25 cellular contexts compared by ENCODE assay signal in the genomic region with DNA sequence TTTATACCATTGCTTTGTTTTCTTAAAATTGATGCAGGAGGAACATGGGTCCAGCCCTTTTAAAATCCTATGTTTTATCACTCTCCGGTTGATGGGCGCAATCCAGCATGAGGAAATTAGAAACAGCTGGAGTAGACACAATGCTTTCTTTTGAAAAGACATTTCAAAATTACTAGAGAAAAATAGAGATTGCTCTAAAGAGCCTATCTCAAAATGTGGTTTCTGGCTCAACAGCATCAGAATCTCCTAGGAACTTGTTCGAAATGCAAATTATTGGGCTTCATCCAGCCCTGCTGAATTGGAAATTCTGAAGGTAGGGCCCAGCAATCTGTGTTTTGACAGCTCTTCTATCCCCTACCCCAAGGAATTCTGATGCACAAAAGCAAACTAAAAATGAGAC.
DNase-seq lines count a peak whose midpoint lies in the region; ATAC-seq and TF ChIP-seq lines count a peak whose summit lies in the region.
"Had no signal": no experiment of that assay in that cellular context is flagged by ENCODE, and none has a peak within 500 bp of the region (broad histone marks: within the 10 kb centered on the region; RNA-seq: fewer than 3 reads in every experiment).

No MANE protein-coding gene starts in this region.

- H3K79me2 ChIP-seq in fibroblast of lung (ENCODE audit: control insufficient read depth, insufficient read depth, low read length): no peaks in the 10 kb centered on the region

- H3K4me1 ChIP-seq in HUES6 (ENCODE audit: control insufficient read depth, insufficient read depth, low read length) (peaks cover 16% of the 10 kb centered on the region; the same call in 1 of the 2 replicates), fibroblast of lung (ENCODE audit: control insufficient read depth, extremely low read depth, insufficient read depth, low read length) (no peaks in the 10 kb centered on the region)

- H3K9me3 ChIP-seq in HUES6 (ENCODE audit: control insufficient read depth, insufficient read depth, low read depth, low read length): no peaks in the 10 kb centered on the region
- no peaks in the 10 kb centered on the region for H3K9me3 ChIP-seq in fibroblast of lung (ENCODE audit: control insufficient read depth, insufficient read depth, low read depth, low read length)

- ATAC-seq in GM21360 (IDR thresholded peaks at IDR 0.05; ENCODE audit: unreplicated experiment): no peak
- ATAC-seq: esophagus mucosa; stimulated activated effector memory CD8-positive, alpha-beta T cell treated with anti-CD3 and anti-CD28 coated beads, Interleukin-12 subunit alpha, Interleukin-12 subunit beta, amount 100 ng/mL, for 72 hours had no signal

- H3K27ac Mint-ChIP-seq in mesothelial cell of epicardium: peak overlapping the region; percentile 49
- H3K27ac Mint-ChIP-seq: activated CD4-positive, alpha-beta T cell treated with anti-CD3 and anti-CD28 coated beads, Interleukin-2, amount 10 ng/mL, durations not matched to agents 24 days and 14 days; activated naive CD4-positive, alpha-beta T cell treated with anti-CD3 and anti-CD28 coated beads, Interleukin-2, amount 10 ng/mL, durations not matched to agents 7 days and 5 days; memory B cell; stimulated activated effector memory CD8-positive, alpha-beta T cell treated with anti-CD3 and anti-CD28 coated beads, Interleukin-12 subunit alpha, Interleukin-12 subunit beta, amount 100 ng/mL, for 72 hours had no signal

- H3K27me3 ChIP-seq in HUES6 (ENCODE audit: control insufficient read depth, insufficient read depth, low read length): no peaks in the 10 kb centered on the region; the same call in 1 of the 2 replicates
- no peaks in the 10 kb centered on the region for H3K27me3 ChIP-seq in fibroblast of lung (ENCODE audit: control insufficient read depth, insufficient read depth, low read length)

- H3K4me3 ChIP-seq in HUES6 (ENCODE audit: low read depth, low read length) (no peak overlapping the region), fibroblast of lung (replicated peaks in 1 of 4; ENCODE audit: control extremely low read depth in 1 of 4, insufficient read depth in 1 of 4, low read depth in 3 of 4, low read length in 4 of 4) (no peak overlapping the region)

- TF ChIP-seq CTCF in fibroblast of lung (conservative IDR thresholded peaks at IDR 0.05 in 1 of 2, IDR thresholded peaks at IDR 0.05 in 1 of 2; ENCODE audit: low read depth in 1 of 2, low read length in 2 of 2): no peak
- TF ChIP-seq CTCF in mesothelial cell of epicardium (IDR thresholded peaks at IDR 0.05; ENCODE audit: unreplicated experiment): no peak

- H4K20me1 ChIP-seq in fibroblast of lung (ENCODE audit: control insufficient read depth, extremely low read depth, insufficient read depth, low read length): no peaks in the 10 kb centered on the region

- H3K9ac ChIP-seq in HUES6 (ENCODE audit: low read length): no peak overlapping the region
- no peak overlapping the region for H3K9ac ChIP-seq in fibroblast of lung (ENCODE audit: insufficient read depth, low read length)

- no peaks in the 10 kb centered on the region for H3K9me3 Mint-ChIP-seq in mesothelial cell of epicardium
- H3K9me3 Mint-ChIP-seq: activated CD4-positive, alpha-beta T cell treated with anti-CD3 and anti-CD28 coated beads, Interleukin-2, amount 10 ng/mL, durations not matched to agents 24 days and 14 days had no signal

- peak overlapping the region; percentile 55; the same call in 1 of the 2 replicates for H3K27ac ChIP-seq in HUES6 (ENCODE audit: low read depth, low read length)
- H3K27ac ChIP-seq in fibroblast of lung (ENCODE audit: insufficient read depth, low read length): no peak overlapping the region
- H3K27ac ChIP-seq: WERI-Rb-1 had no signal

- H3K4me3 Mint-ChIP-seq in mesothelial cell of epicardium: no peak overlapping the region
- H3K4me3 Mint-ChIP-seq: activated CD4-positive, alpha-beta T cell treated with anti-CD3 and anti-CD28 coated beads, Interleukin-2, amount 10 ng/mL, durations not matched to agents 24 days and 14 days; activated naive CD4-positive, alpha-beta T cell treated with anti-CD3 and anti-CD28 coated beads, Interleukin-2, amount 10 ng/mL, durations not matched to agents 7 days and 5 days; memory B cell; stimulated activated effector memory CD8-positive, alpha-beta T cell treated with anti-CD3 and anti-CD28 coated beads, Interleukin-12 subunit alpha, Interleukin-12 subunit beta, amount 100 ng/mL, for 72 hours had no signal

- no peaks in the 10 kb centered on the region for H3K36me3 ChIP-seq in HUES6 (ENCODE audit: control insufficient read depth, insufficient read depth, low read length)
- no peaks in the 10 kb centered on the region for H3K36me3 ChIP-seq in fibroblast of lung (ENCODE audit: control insufficient read depth, insufficient read depth, low read length)
- H3K36me3 ChIP-seq: WERI-Rb-1 had no signal

- no peak overlapping the region for H2AFZ ChIP-seq in fibroblast of lung (ENCODE audit: low read length)

- no peaks in the 10 kb centered on the region for H3K36me3 Mint-ChIP-seq in mesothelial cell of epicardium
- H3K36me3 Mint-ChIP-seq: activated naive CD4-positive, alpha-beta T cell treated with anti-CD3 and anti-CD28 coated beads, Interleukin-2, amount 10 ng/mL, durations not matched to agents 7 days and 5 days; memory B cell; stimulated activated effector memory CD8-positive, alpha-beta T cell treated with anti-CD3 and anti-CD28 coated beads, Interleukin-12 subunit alpha, Interleukin-12 subunit beta, amount 100 ng/mL, for 72 hours had no signal

- no peaks in the 10 kb centered on the region for H3K27me3 Mint-ChIP-seq in mesothelial cell of epicardium (ENCODE audit: low read depth)
- H3K27me3 Mint-ChIP-seq: activated CD4-positive, alpha-beta T cell treated with anti-CD3 and anti-CD28 coated beads, Interleukin-2, amount 10 ng/mL, durations not matched to agents 24 days and 14 days; activated naive CD4-positive, alpha-beta T cell treated with anti-CD3 and anti-CD28 coated beads, Interleukin-2, amount 10 ng/mL, durations not matched to agents 7 days and 5 days; memory B cell had no signal

- DNase-seq in amniotic epithelial cell (ENCODE audit: low read depth) (peak; percentile 32), fibroblast of lung (ENCODE audit: low read depth in 2 of 2) (peak; percentile 44 to 86), mesothelial cell of epicardium (ENCODE audit: low spot score in 2 of 2, unreplicated experiment in 2 of 2) (no peak), NCI-H2081 treated with DMSO at 0.1 percent for 48 hours (lab: John Stamatoyannopoulos, UW) (no peak), GOT3 (lab: John Stamatoyannopoulos, UW) (no peak), NCI-H524 (lab: John Stamatoyannopoulos, UW) (no peak)
- DNase-seq: activated CD4-positive, alpha-beta T cell treated with anti-CD3 and anti-CD28 coated beads, Interleukin-2, amount 10 ng/mL, durations not matched to agents 24 days and 14 days; activated naive CD4-positive, alpha-beta T cell treated with anti-CD3 and anti-CD28 coated beads, Interleukin-2, amount 10 ng/mL, durations not matched to agents 7 days and 5 days; activated T-cell treated with anti-CD3 and anti-CD28 coated beads, Interleukin-2, amount 50 U/mL, for 48 hours; aorta; effector CD8-positive, alpha-beta T cell; glutamatergic neuron; MV-4-11; NCI-H526 treated with DMSO at 0.1 percent for 48 hours; nucleus accumbens; RPMI8226; small intestine; substantia nigra; T-helper 9 cell; WERI-Rb-1 had no signal

- no peak overlapping the region for H3K4me2 ChIP-seq in fibroblast of lung (ENCODE audit: extremely low read depth, insufficient read depth, low read length)

- H3K4me1 Mint-ChIP-seq in mesothelial cell of epicardium: peaks cover 32% of the 10 kb centered on the region
- H3K4me1 Mint-ChIP-seq: activated CD4-positive, alpha-beta T cell treated with anti-CD3 and anti-CD28 coated beads, Interleukin-2, amount 10 ng/mL, durations not matched to agents 24 days and 14 days; activated naive CD4-positive, alpha-beta T cell treated with anti-CD3 and anti-CD28 coated beads, Interleukin-2, amount 10 ng/mL, durations not matched to agents 7 days and 5 days; memory B cell; stimulated activated effector memory CD8-positive, alpha-beta T cell treated with anti-CD3 and anti-CD28 coated beads, Interleukin-12 subunit alpha, Interleukin-12 subunit beta, amount 100 ng/mL, for 72 hours had no signal

Comparison
In these comparisons a context has a peak if more than half of its experiments do, and no peak if none do; other contexts are left out.
1. DNase-seq: peak in amniotic epithelial cell (single experiment) and fibroblast of lung (2 of 2); none in mesothelial cell of epicardium (0 of 2), NCI-H2081 treated with DMSO at 0.1 percent for 48 hours (single experiment), GOT3 (single experiment) and NCI-H524 (0 of 2).